Comparison of ENCODE assay signal across 1 cellular context in genomic region chr22:41544671-41545476, GRCh38.
TF ChIP-seq lines count a peak whose summit lies in the region.

No MANE protein-coding gene starts in this region.

TF ChIP-seq in HepG2, 621 proteins besides CTCF, POLR2A, EP300 and RAD21 (continued from another document and continues in another):
- no peak for TF ChIP-seq ARID4A (CRISPR knock-in tag; IDR thresholded peaks at IDR 0.05; ENCODE audit: borderline replicate concordance)
- peak; percentile 37; the same call in 1 of the 2 replicates for TF ChIP-seq TARDBP (CRISPR knock-in tag; IDR thresholded peaks at IDR 0.05)
- no peak for TF ChIP-seq ZNF720 (CRISPR knock-in tag; IDR thresholded peaks at IDR 0.05)
- TF ChIP-seq TBX2 (CRISPR knock-in tag; IDR thresholded peaks at IDR 0.05; ENCODE audit: borderline replicate concordance), result no peak
- TF ChIP-seq SRSF9 (IDR thresholded peaks at IDR 0.05; ENCODE audit: borderline replicate concordance, insufficient read depth, low read depth, low read length, poor library complexity, severe bottlenecking), result no peak
- no peak for TF ChIP-seq HMGXB4 (CRISPR knock-in tag; IDR thresholded peaks at IDR 0.05; ENCODE audit: borderline replicate concordance in 1 of 2, low read depth in 1 of 2)
- no peak for TF ChIP-seq SRF (IDR thresholded peaks at IDR 0.05; ENCODE audit: low read depth, low read length)
- no peak for TF ChIP-seq ZNF790 (CRISPR knock-in tag; IDR thresholded peaks at IDR 0.05; ENCODE audit: borderline replicate concordance)
- TF ChIP-seq RELA (CRISPR knock-in tag; IDR thresholded peaks at IDR 0.05), result no peak
- TF ChIP-seq ZNF775 (CRISPR knock-in tag; IDR thresholded peaks at IDR 0.05; ENCODE audit: borderline replicate concordance), result no peak
- TF ChIP-seq ZNF709 (CRISPR knock-in tag; IDR thresholded peaks at IDR 0.05), result no peak
- TF ChIP-seq ZNF256 (CRISPR knock-in tag; conservative IDR thresholded peaks at IDR 0.05), result no peak
- no peak for TF ChIP-seq KDM2A (CRISPR knock-in tag; IDR thresholded peaks at IDR 0.05; ENCODE audit: borderline replicate concordance, low read depth)
- no peak for TF ChIP-seq ETS1 (CRISPR knock-in tag; IDR thresholded peaks at IDR 0.05)
- TF ChIP-seq MIER3 (CRISPR knock-in tag; IDR thresholded peaks at IDR 0.05; ENCODE audit: borderline replicate concordance), result no peak
- no peak for TF ChIP-seq ZFYVE20 (CRISPR knock-in tag; IDR thresholded peaks at IDR 0.05; ENCODE audit: borderline replicate concordance, low read depth)
- TF ChIP-seq ARID5B (CRISPR knock-in tag; IDR thresholded peaks at IDR 0.05), result 0 out of 2 replicates have a peak, but pooled peaks have one; percentile 33
- no peak for TF ChIP-seq ZNF574 (CRISPR knock-in tag; IDR thresholded peaks at IDR 0.05)
- TF ChIP-seq ZNF468 (CRISPR knock-in tag; IDR thresholded peaks at IDR 0.05), result no peak
- no peak for TF ChIP-seq SNAPC2 (CRISPR knock-in tag; IDR thresholded peaks at IDR 0.05)
- TF ChIP-seq ZNF703 (CRISPR knock-in tag; IDR thresholded peaks at IDR 0.05; ENCODE audit: borderline replicate concordance), result no peak
- TF ChIP-seq ZBTB38 (CRISPR knock-in tag; IDR thresholded peaks at IDR 0.05), result no peak
- TF ChIP-seq ZBTB7A (CRISPR knock-in tag; IDR thresholded peaks at IDR 0.05), result no peak
- no peak for TF ChIP-seq ZNF326 (CRISPR knock-in tag; IDR thresholded peaks at IDR 0.05; ENCODE audit: borderline replicate concordance)
- TF ChIP-seq MXD3 (CRISPR knock-in tag; IDR thresholded peaks at IDR 0.05), result no peak
- no peak for TF ChIP-seq TEF (CRISPR knock-in tag; IDR thresholded peaks at IDR 0.05)
- TF ChIP-seq GABPB1 (CRISPR knock-in tag; IDR thresholded peaks at IDR 0.05), result no peak
- no peak for TF ChIP-seq ZFAT (CRISPR knock-in tag; conservative IDR thresholded peaks at IDR 0.05)
- TF ChIP-seq YEATS2 (CRISPR knock-in tag; IDR thresholded peaks at IDR 0.05; ENCODE audit: borderline replicate concordance), result no peak
- TF ChIP-seq TP53 (CRISPR knock-in tag; conservative IDR thresholded peaks at IDR 0.05), result no peak
- TF ChIP-seq NFE2 (CRISPR knock-in tag; IDR thresholded peaks at IDR 0.05), result no peak
- no peak for TF ChIP-seq MTF2 (CRISPR knock-in tag; IDR thresholded peaks at IDR 0.05; ENCODE audit: borderline replicate concordance)
- TF ChIP-seq TMF1 (CRISPR knock-in tag; IDR thresholded peaks at IDR 0.05; ENCODE audit: low read depth), result 0 out of 2 replicates have a peak, but pooled peaks have one; percentile 32
- no peak for TF ChIP-seq BCLAF1 (IDR thresholded peaks at IDR 0.05)
- TF ChIP-seq SIN3A (IDR thresholded peaks at IDR 0.05; ENCODE audit: borderline replicate concordance, low read depth, low read length), result 0 out of 2 replicates have a peak, but pooled peaks have one; percentile 83
- TF ChIP-seq UBTF (CRISPR knock-in tag; IDR thresholded peaks at IDR 0.05), result no peak
- TF ChIP-seq ZNF674 (CRISPR knock-in tag; IDR thresholded peaks at IDR 0.05; ENCODE audit: low read depth), result no peak
- TF ChIP-seq RNF2 (conservative IDR thresholded peaks at IDR 0.05; ENCODE audit: low read depth), result no peak
- TF ChIP-seq MAFF (IDR thresholded peaks at IDR 0.05; ENCODE audit: low read depth, low read length), result no peak
